Comparison of ENCODE assay signal across 8 cellular contexts in genomic region chr18:48934708-48935432, GRCh38. TPM values are rescaled to one million over a fixed set of nuclear protein-coding genes. Genes with fewer than 3 reads are reported as not detected.
DNase-seq lines count a peak whose midpoint lies in the region; ATAC-seq and TF ChIP-seq lines count a peak whose summit lies in the region.

No MANE protein-coding gene starts in this region.

- ATAC-seq in GM18870 (IDR thresholded peaks at IDR 0.05; ENCODE audit: unreplicated experiment): peak; percentile 46
- ATAC-seq in HG02884 (IDR thresholded peaks at IDR 0.05; ENCODE audit: unreplicated experiment): peak; percentile 48
- peak; percentile 14 for ATAC-seq in sciatic nerve

- H3K9me3 ChIP-seq in SK-N-SH (no peaks in the 10 kb centered on the region), fibroblast of lung (ENCODE audit: control insufficient read depth, insufficient read depth, low read depth, low read length) (no peaks in the 10 kb centered on the region)

- no peak for TF ChIP-seq EP300 in SK-N-SH (IDR thresholded peaks at IDR 0.05; ENCODE audit: borderline replicate concordance in 1 of 2, low read depth in 1 of 2, low read length in 1 of 2)

- H4K20me1 ChIP-seq in SK-N-SH (ENCODE audit: insufficient read depth): peaks cover 93% of the 10 kb centered on the region
- H4K20me1 ChIP-seq in fibroblast of lung (ENCODE audit: control insufficient read depth, extremely low read depth, insufficient read depth, low read length): no peaks in the 10 kb centered on the region

- peaks cover 12 to 33% of the 10 kb centered on the region in 2 experiments for H3K36me3 ChIP-seq in SK-N-SH (replicated peaks in 1 of 2; ENCODE audit: control insufficient read depth in 1 of 2, insufficient read depth in 2 of 2, low read length in 1 of 2)
- H3K36me3 ChIP-seq in fibroblast of lung (ENCODE audit: control insufficient read depth, insufficient read depth, low read length): no peaks in the 10 kb centered on the region

- intact Hi-C loops in sciatic nerve (cut with DNase I): no loop called here

- H3K4me1 ChIP-seq in SK-N-SH (ENCODE audit: control insufficient read depth in 1 of 2, insufficient read depth in 2 of 2, low read depth in 1 of 2, low read length in 1 of 2): peaks cover 80 to 85% of the 10 kb centered on the region in 2 experiments
- peaks cover 58% of the 10 kb centered on the region for H3K4me1 ChIP-seq in fibroblast of lung (ENCODE audit: control insufficient read depth, extremely low read depth, insufficient read depth, low read length)

- H3K4me3 ChIP-seq in SK-N-SH (ENCODE audit: low read depth in 2 of 2, low read length in 1 of 2) (no peak overlapping the region; a peak in 1 of 4 replicates), fibroblast of lung (replicated peaks in 1 of 4; ENCODE audit: control extremely low read depth in 1 of 4, insufficient read depth in 1 of 4, low read depth in 3 of 4, low read length in 4 of 4) (no peak overlapping the region)

- H3K79me2 ChIP-seq in SK-N-SH (ENCODE audit: insufficient read depth) (peaks cover 100% of the 10 kb centered on the region), fibroblast of lung (ENCODE audit: control insufficient read depth, insufficient read depth, low read length) (peaks cover 84% of the 10 kb centered on the region)

- H3K27me3 ChIP-seq in SK-N-SH (ENCODE audit: insufficient read depth) (no peaks in the 10 kb centered on the region), fibroblast of lung (ENCODE audit: control insufficient read depth, insufficient read depth, low read length) (no peaks in the 10 kb centered on the region)

- no peak for DNase-seq in SK-N-SH
- peak in 1 of 2 donors; percentile 31 for DNase-seq in fibroblast of lung (ENCODE audit: low read depth in 2 of 2)
- DNase-seq in sciatic nerve (ENCODE audit: low spot score): no peak
- no peak for DNase-seq in NCI-H345 treated with DMSO at 0.1 percent for 48 hours (lab: John Stamatoyannopoulos, UW; ENCODE audit: unreplicated experiment)
- DNase-seq in GDM1 (lab: John Stamatoyannopoulos, UW): no peak
- no peak for DNase-seq in NCI-H446 treated with DMSO at 0.1 percent for 48 hours (lab: John Stamatoyannopoulos, UW)

- no peaks in the 10 kb centered on the region for H3K9me2 ChIP-seq in SK-N-SH

- H3K4me2 ChIP-seq in SK-N-SH (peak overlapping the region; percentile 84), fibroblast of lung (ENCODE audit: extremely low read depth, insufficient read depth, low read length) (peak overlapping the region; percentile 75)

- no peak for TF ChIP-seq RAD21 in SK-N-SH (IDR thresholded peaks at IDR 0.05; ENCODE audit: low read length)

- H2AFZ ChIP-seq in SK-N-SH (ENCODE audit: low read depth) (no peak overlapping the region), fibroblast of lung (ENCODE audit: low read length) (no peak overlapping the region)

- H3K9ac ChIP-seq in SK-N-SH: peak overlapping the region; percentile 52; the same call in 1 of the 2 replicates
- H3K9ac ChIP-seq in fibroblast of lung (ENCODE audit: insufficient read depth, low read length): peak overlapping the region; percentile 13

- peaks cover 71% of the 10 kb centered on the region for H3F3A ChIP-seq in SK-N-SH (replicated peaks; ENCODE audit: insufficient read depth)

- 54% methylated on average over 14 of the region's 14 CpGs for WGBS in SK-N-SH (ENCODE audit: low lambda C conversion rate)

- POLR2A ChIA-PET in SK-N-SH (lab: Yijun Ruan, JAX): no interaction called here

- TF ChIP-seq CTCF in SK-N-SH (IDR thresholded peaks at IDR 0.05) (no peak), fibroblast of lung (conservative IDR thresholded peaks at IDR 0.05 in 1 of 2, IDR thresholded peaks at IDR 0.05 in 1 of 2; ENCODE audit: low read depth in 1 of 2, low read length in 2 of 2) (no peak)

- H3K27ac ChIP-seq in SK-N-SH (ENCODE audit: low read depth in 2 of 2, low read length in 1 of 2) (peak overlapping the region; percentile 91 to 93), fibroblast of lung (ENCODE audit: insufficient read depth, low read length) (peak overlapping the region; percentile 63)

- CTCF ChIA-PET in SK-N-SH (lab: Yijun Ruan, JAX): interaction anchor here (0.6 to 0.8 kb wide), 2 partner anchors 34 to 40 kb away, joined by 3 read pairs; no protein-coding TSS in a partner anchor

TF ChIP-seq in SK-N-SH, 30 proteins besides CTCF, POLR2A, EP300 and RAD21:
- TF ChIP-seq USF1 (IDR thresholded peaks at IDR 0.05; ENCODE audit: borderline replicate concordance, low read depth): no peak
- TF ChIP-seq CHD2 (IDR thresholded peaks at IDR 0.05; ENCODE audit: low read length, partially characterized antibody): no peak
- no peak for TF ChIP-seq NFIC (IDR thresholded peaks at IDR 0.05; ENCODE audit: borderline replicate concordance)
- no peak for TF ChIP-seq SIN3A (IDR thresholded peaks at IDR 0.05; ENCODE audit: borderline replicate concordance, low read depth, low read length)
- no peak for TF ChIP-seq RCOR1 (IDR thresholded peaks at IDR 0.05; ENCODE audit: low read length)
- TF ChIP-seq GABPA (IDR thresholded peaks at IDR 0.05; ENCODE audit: low read depth): peak; percentile 37; the same call in 1 of the 2 replicates

RNA-seq across cellular contexts. Expression of gene SMAD7, which starts 15.9 kb away (rescaled TPM):
- polyA plus RNA-seq in SK-N-SH (2012; rRNA removed) (19.1 and 20.0 TPM in 2 replicates), fibroblast of lung (6.1 and 8.1 TPM in 2 replicates)
- polyA plus RNA-seq in SK-N-SH (2012; cell fraction: cytosol; rRNA removed): 11.3 and 14.5 TPM in 2 replicates
- 15.2 and 26.8 TPM in 2 replicates for polyA plus RNA-seq in SK-N-SH (2012; cell fraction: nucleus; rRNA removed)
- total RNA-seq in fibroblast of lung (16.3 and 23.1 TPM in 2 replicates), sciatic nerve (44.0 TPM)
- polyA plus RNA-seq in fibroblast of lung (2012): 5.0 and 7.1 TPM in 2 replicates
- polyA minus RNA-seq in fibroblast of lung (ENCODE audit: low replicate concordance): 14.3 and 26.8 TPM in 2 replicates
